In the genomic region with DNA sequence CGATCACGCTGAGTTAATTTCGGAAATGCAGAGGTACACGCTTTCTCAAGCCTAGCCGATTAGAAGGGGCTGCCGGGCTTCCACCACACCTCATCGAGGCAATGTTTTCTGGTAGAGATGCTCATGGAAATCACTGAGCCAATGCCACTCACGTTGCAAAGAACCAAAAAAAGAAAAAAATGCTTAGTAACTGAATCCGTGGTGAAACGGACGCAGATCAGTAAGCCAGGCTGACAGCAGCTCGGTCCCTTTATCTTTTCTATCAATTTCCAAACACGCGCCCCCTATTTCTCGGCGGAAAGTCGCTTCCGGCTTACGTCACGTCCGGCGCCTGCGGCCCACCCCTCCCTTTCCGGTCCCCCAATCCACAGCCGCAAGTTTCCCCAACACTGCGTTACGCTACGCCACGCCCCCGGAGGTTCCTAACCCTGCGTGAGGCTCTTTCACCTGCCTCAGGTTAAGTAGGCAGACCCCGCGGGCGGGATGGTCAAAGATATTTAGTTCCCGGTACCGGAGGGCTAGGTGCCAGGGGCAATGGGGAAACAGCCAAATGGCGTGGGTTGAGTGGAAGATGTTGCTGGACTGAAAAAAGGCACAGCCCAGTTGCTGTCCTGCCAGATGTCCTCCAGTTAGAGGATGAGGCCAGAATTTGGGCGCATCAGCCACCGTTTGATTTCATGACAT, we compare ENCODE assay signal across 8 cellular contexts. TPM values are rescaled to one million over a fixed set of nuclear protein-coding genes. Genes with fewer than 3 reads are reported as not detected.
DNase-seq lines count a peak whose midpoint lies in the region; ATAC-seq lines count a peak whose summit lies in the region.

A gene with protein sequence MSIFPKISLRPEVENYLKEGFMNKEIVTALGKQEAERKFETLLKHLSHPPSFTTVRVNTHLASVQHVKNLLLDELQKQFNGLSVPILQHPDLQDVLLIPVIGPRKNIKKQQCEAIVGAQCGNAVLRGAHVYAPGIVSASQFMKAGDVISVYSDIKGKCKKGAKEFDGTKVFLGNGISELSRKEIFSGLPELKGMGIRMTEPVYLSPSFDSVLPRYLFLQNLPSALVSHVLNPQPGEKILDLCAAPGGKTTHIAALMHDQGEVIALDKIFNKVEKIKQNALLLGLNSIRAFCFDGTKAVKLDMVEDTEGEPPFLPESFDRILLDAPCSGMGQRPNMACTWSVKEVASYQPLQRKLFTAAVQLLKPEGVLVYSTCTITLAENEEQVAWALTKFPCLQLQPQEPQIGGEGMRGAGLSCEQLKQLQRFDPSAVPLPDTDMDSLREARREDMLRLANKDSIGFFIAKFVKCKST (minus strand): TSS at position 264 of the 684 bp plus-strand sequence. CDS start 384 bp downstream, outside the sequence.

- CTCF ChIA-PET in activated CD4-positive, alpha-beta T cell treated with anti-CD3 and anti-CD28 coated beads for 36 hours (lab: Charles Lee), result no interaction called here

- ATAC-seq in GM19025 (IDR thresholded peaks at IDR 0.05; ENCODE audit: low read depth, unreplicated experiment) (peak; percentile 96), HG03280 (IDR thresholded peaks at IDR 0.05; ENCODE audit: unreplicated experiment) (peak; percentile 97)
- ATAC-seq in activated CD4-positive, alpha-beta T cell treated with anti-CD3 and anti-CD28 coated beads for 36 hours, result peak; percentile 91

- H3K27ac Mint-ChIP-seq in activated CD4-positive, alpha-beta T cell treated with anti-CD3 and anti-CD28 coated beads for 36 hours, result peak within 1 kb of the TSS; percentile 93

- H3K27me3 Mint-ChIP-seq in activated CD4-positive, alpha-beta T cell treated with anti-CD3 and anti-CD28 coated beads for 36 hours, result no peaks in the 10 kb centered on the region

- POLR2A ChIA-PET in activated CD4-positive, alpha-beta T cell treated with anti-CD3 and anti-CD28 coated beads for 36 hours (lab: Charles Lee), result interaction anchor here (0.6 kb wide), 2 partner anchors 232 to 1299 kb away, joined by 3 read pairs; no protein-coding TSS in a partner anchor

- no peaks in the 10 kb centered on the region for H3K9me3 Mint-ChIP-seq in activated CD4-positive, alpha-beta T cell treated with anti-CD3 and anti-CD28 coated beads for 36 hours (ENCODE audit: low read depth)

- peak within 1 kb of the TSS; percentile 93 for H3K27ac ChIP-seq in cingulate gyrus (ENCODE audit: low read depth, low read length)

- peak; percentile 72 to 83 for DNase-seq in AML-193 (lab: John Stamatoyannopoulos, UW)
- DNase-seq in NCI-H460 (ENCODE audit: extremely low read depth, low read depth), result peak; percentile 60
- DNase-seq in activated CD4-positive, alpha-beta T cell treated with anti-CD3 and anti-CD28 coated beads for 36 hours, result peak; percentile 95
- peak; percentile 84 for DNase-seq in kidney tubule cell (ENCODE audit: low spot score)
- peak; percentile 92 for DNase-seq in stimulated activated CD4-positive, alpha-beta T cell treated with anti-CD3 and anti-CD28 coated beads, Interleukin-1b, Interleukin-23, amount 100 ng/mL, for 48 hours

- peaks cover 9% of the 10 kb centered on the region for H3K36me3 Mint-ChIP-seq in activated CD4-positive, alpha-beta T cell treated with anti-CD3 and anti-CD28 coated beads for 36 hours (ENCODE audit: low read depth)

- intact Hi-C loops in activated CD4-positive, alpha-beta T cell treated with anti-CD3 and anti-CD28 coated beads for 36 hours (cut with DNase I, micrococcal nuclease), result loop anchor here (1.0 to 10.0 kb wide), 4 partner anchors 8 to 1447 kb away; a partner anchor contains a TSS

- peak within 1 kb of the TSS; percentile 97 for H3K4me3 Mint-ChIP-seq in activated CD4-positive, alpha-beta T cell treated with anti-CD3 and anti-CD28 coated beads for 36 hours

- peaks cover 29% of the 10 kb centered on the region for H3K4me1 Mint-ChIP-seq in activated CD4-positive, alpha-beta T cell treated with anti-CD3 and anti-CD28 coated beads for 36 hours

RNA-seq across cellular contexts. Expression of the gene that starts here (rescaled TPM):
- total RNA-seq in NCI-H460 (2014; rRNA removed; shearing (Covaris generic)), result 7.3 and 10.5 TPM in 2 replicates
- 8.3 and 18.4 TPM in 2 replicates for polyA plus RNA-seq in NCI-H460 (2014; cell fraction: nucleus; rRNA removed)
- 10 to 100 TPM; 15.7 to 16.0 TPM for total RNA-seq in activated CD4-positive, alpha-beta T cell treated with anti-CD3 and anti-CD28 coated beads for 36 hours

Comparison
In these comparisons a context has a peak if more than half of its experiments do, and no peak if none do; other contexts are left out.
1. Peak in every context shown above with its lines: DNase-seq, ATAC-seq and H3K27ac ChIP-seq.